ENCODE assay signal across 11 cellular contexts in genomic region chr12:108128221-108129016, GRCh38. TPM values are rescaled to one million over a fixed set of nuclear protein-coding genes. Genes with fewer than 3 reads are reported as not detected.
DNase-seq lines count a peak whose midpoint lies in the region; ATAC-seq and TF ChIP-seq lines count a peak whose summit lies in the region.
"Had no signal": no experiment of that assay in that cellular context is flagged by ENCODE, and none has a peak within 500 bp of the region (broad histone marks: within the 10 kb centered on the region; RNA-seq: fewer than 3 reads in every experiment).

No MANE protein-coding gene starts in this region.

- H3K9me3 Mint-ChIP-seq in T-helper 2 cell treated with Interferon-gamma antibody and Interleukin-4, amounts not matched to agents 5 μg/mL and 100 μg/mL, for 36 hours: no peaks in the 10 kb centered on the region
- peaks cover 0 to 18% (median 4%) of the 10 kb centered on the region in 7 donors for H3K9me3 Mint-ChIP-seq in naive B cell

- no peak overlapping the region for H2BK12ac ChIP-seq in mesenchymal stem cell (ENCODE audit: low read length in 2 of 2)

- peaks cover 61% of the 10 kb centered on the region for H3K27me3 Mint-ChIP-seq in T-helper 2 cell treated with Interferon-gamma antibody and Interleukin-4, amounts not matched to agents 5 μg/mL and 100 μg/mL, for 36 hours (ENCODE audit: low read depth)
- peaks cover 43 to 73% (median 70%) of the 10 kb centered on the region in 3 donors for H3K27me3 Mint-ChIP-seq in naive B cell

- H3K4ac ChIP-seq in mesenchymal stem cell (ENCODE audit: low read depth in 1 of 2, low read length in 2 of 2): no peak overlapping the region

- 78 to 82% methylated on average over 10 of the region's 10 CpGs for WGBS in thyroid gland, 2 donors
- 81% methylated on average over 10 of the region's 10 CpGs for WGBS in mesenchymal stem cell

- no peak for ATAC-seq in naive B cell (ENCODE audit: low read depth in 2 of 2)

- CTCF ChIA-PET in RWPE1 (lab: Yijun Ruan, JAX): interaction anchor here (0.5 kb wide), 2 partner anchors 14 to 308 kb away, joined by 3 read pairs; no protein-coding TSS in a partner anchor

- H3K9me3 ChIP-seq in thyroid gland: no peaks in the 10 kb centered on the region
- H3K9me3 ChIP-seq in mesenchymal stem cell (ENCODE audit: control insufficient read depth, low read length): no peaks in the 10 kb centered on the region

- no peak overlapping the region for H3K4me2 ChIP-seq in mesenchymal stem cell (ENCODE audit: low read length, poor library complexity, severe bottlenecking)

- H3K4me3 Mint-ChIP-seq in T-helper 2 cell treated with Interferon-gamma antibody and Interleukin-4, amounts not matched to agents 5 μg/mL and 100 μg/mL, for 36 hours: peak overlapping the region; percentile 12
- H3K4me3 Mint-ChIP-seq in naive B cell: peak overlapping the region in 5 of 8 donors; percentile 16 to 70 (median 45)

- no peaks in the 10 kb centered on the region for H3K36me3 ChIP-seq in thyroid gland
- H3K36me3 ChIP-seq in mesenchymal stem cell (ENCODE audit: control insufficient read depth in 1 of 2, insufficient read depth in 2 of 2, low read depth in 1 of 2, low read length in 2 of 2): no peaks in the 10 kb centered on the region

- no peak overlapping the region for H2BK15ac ChIP-seq in mesenchymal stem cell (ENCODE audit: low read depth, poor library complexity, severe bottlenecking)

- peaks cover 0 to 43% (median 5%) of the 10 kb centered on the region in 45 donors for H3K27me3 ChIP-seq in dorsolateral prefrontal cortex
- H3K27me3 ChIP-seq in thyroid gland: no peaks in the 10 kb centered on the region
- peaks cover 43 to 79% of the 10 kb centered on the region in 2 experiments for H3K27me3 ChIP-seq in mesenchymal stem cell (ENCODE audit: control insufficient read depth in 1 of 2, insufficient read depth in 1 of 2, low read length in 2 of 2)

- peaks cover 16 to 22% of the 10 kb centered on the region in 2 donors for H3K4me1 ChIP-seq in thyroid gland
- H3K4me1 ChIP-seq in mesenchymal stem cell (ENCODE audit: control insufficient read depth, insufficient read depth, low read depth, low read length): peaks cover 7% of the 10 kb centered on the region

- H2BK5ac ChIP-seq in mesenchymal stem cell (ENCODE audit: low read depth, low read length, poor library complexity, severe bottlenecking): no peak overlapping the region

- H3K9ac ChIP-seq in mesenchymal stem cell (ENCODE audit: low read length): no peak overlapping the region

- no peaks in the 10 kb centered on the region for H3K79me1 ChIP-seq in mesenchymal stem cell (replicated peaks; ENCODE audit: low read length, poor library complexity, severe bottlenecking)

- H3K23ac ChIP-seq in mesenchymal stem cell (ENCODE audit: low read length in 2 of 2): no peak overlapping the region

- no peak for DNase-seq in T-helper 2 cell treated with Interferon-gamma antibody and Interleukin-4, amounts not matched to agents 5 μg/mL and 100 μg/mL, for 36 hours (ENCODE audit: low spot score)
- DNase-seq in T-helper 2 cell (no peak), dorsolateral prefrontal cortex (no peak), naive B cell (no peak), thyroid gland (no peak), C1 segment of cervical spinal cord (lab: John Stamatoyannopoulos, UW) (no peak), mesenchymal stem cell (no peak), RWPE1 (ENCODE audit: low spot score) (no peak)
- DNase-seq: DND-41; stimulated activated CD4-positive, alpha-beta T cell treated with anti-CD3 and anti-CD28 coated beads, Interleukin-2, amount 100 ng/mL, for 48 hours had no signal

- POLR2A ChIA-PET in RWPE1 (lab: Yijun Ruan, JAX; ENCODE audit: low non-redundant PET): no interaction called here

- H3K27ac ChIP-seq in dorsolateral prefrontal cortex (peak overlapping the region in 52 of 59 donors; percentile 6 to 91 (median 72)), thyroid gland (peak overlapping the region in 2 of 3 donors; percentile 89 to 92), mesenchymal stem cell (ENCODE audit: low read length, poor library complexity, severe bottlenecking) (no peak overlapping the region), RWPE1 (no peak overlapping the region)

- peak overlapping the region; percentile 24 to 76 (median 61) for H3K4me3 ChIP-seq in dorsolateral prefrontal cortex
- peak overlapping the region in 1 of 3 donors; percentile 52 for H3K4me3 ChIP-seq in thyroid gland (replicated peaks in 1 of 3)
- peak overlapping the region in 1 of 2 experiments; percentile 63 for H3K4me3 ChIP-seq in mesenchymal stem cell (ENCODE audit: insufficient read depth in 1 of 2, low read depth in 1 of 2, low read length in 2 of 2)

- H3K36me3 Mint-ChIP-seq in T-helper 2 cell treated with Interferon-gamma antibody and Interleukin-4, amounts not matched to agents 5 μg/mL and 100 μg/mL, for 36 hours (ENCODE audit: low read depth): no peaks in the 10 kb centered on the region
- H3K36me3 Mint-ChIP-seq in naive B cell: peaks cover 0 to 5% of the 10 kb centered on the region in 2 donors

- H3K4me1 Mint-ChIP-seq in T-helper 2 cell treated with Interferon-gamma antibody and Interleukin-4, amounts not matched to agents 5 μg/mL and 100 μg/mL, for 36 hours (ENCODE audit: low read depth): no peaks in the 10 kb centered on the region
- H3K4me1 Mint-ChIP-seq in naive B cell: peaks cover 0 to 13% (median 13%) of the 10 kb centered on the region in 3 donors

- no peak overlapping the region for H4K8ac ChIP-seq in mesenchymal stem cell (ENCODE audit: low read length)

- H3K14ac ChIP-seq in mesenchymal stem cell (ENCODE audit: low read length in 2 of 2): no peak overlapping the region

- TF ChIP-seq CTCF in dorsolateral prefrontal cortex (IDR thresholded peaks at IDR 0.05 in 54 of 56, conservative IDR thresholded peaks at IDR 0.05 in 2 of 56; ENCODE audit: low read depth in 1 of 56, partially characterized antibody in 56 of 56): no peak
- TF ChIP-seq CTCF in thyroid gland (IDR thresholded peaks at IDR 0.05): no peak
- no peak for TF ChIP-seq CTCF in RWPE1 (conservative IDR thresholded peaks at IDR 0.05; ENCODE audit: low read depth)

- intact Hi-C loops in dorsolateral prefrontal cortex (cut with DNase I): loop anchor here in 1 of 2 donors (5.0 kb wide), 2 partner anchors 329 to 384 kb away; no protein-coding TSS in a partner anchor
- intact Hi-C loops in thyroid gland (cut with DNase I): loop anchor here (10.0 kb wide), 1 partner anchor 66 kb away; no protein-coding TSS in a partner anchor

- no peak for TF ChIP-seq POLR2A in thyroid gland (IDR thresholded peaks at IDR 0.05)

- H2BK120ac ChIP-seq in mesenchymal stem cell (ENCODE audit: low read depth, low read length): no peak overlapping the region

- H2AFZ ChIP-seq in mesenchymal stem cell (ENCODE audit: low read depth, low read length): no peak overlapping the region

- no peak overlapping the region for H2AK5ac ChIP-seq in mesenchymal stem cell (ENCODE audit: low read length, severe bottlenecking)

- H3K18ac ChIP-seq in mesenchymal stem cell (ENCODE audit: low read depth in 1 of 2, low read length in 2 of 2): no peak overlapping the region

- H3K27ac Mint-ChIP-seq in T-helper 2 cell treated with Interferon-gamma antibody and Interleukin-4, amounts not matched to agents 5 μg/mL and 100 μg/mL, for 36 hours: no peak overlapping the region
- no peak overlapping the region for H3K27ac Mint-ChIP-seq in naive B cell

- no peak overlapping the region for H4K91ac ChIP-seq in mesenchymal stem cell (ENCODE audit: low read length)

RNA-seq across cellular contexts. Expression of gene WSCD2, which starts 0.7 kb away (rescaled TPM):
- total RNA-seq in dorsolateral prefrontal cortex (10 to 100 TPM; 15.4 to 68.3 (median 43.9) TPM), thyroid gland (100 to 1,000 TPM in 1 of 4 donors, 10 to 100 TPM in 3; 35.5 to 117 (median 81.4) TPM)
- under 1 TPM in 2 of 6 donors, not detected in 4; 0.13 to 0.53 TPM for polyA plus RNA-seq in naive B cell (ENCODE audit: low read depth in 6 of 6)
- not detected for polyA plus RNA-seq in mesenchymal stem cell (2013, experiment 1 of 2)
- not detected for polyA plus RNA-seq in mesenchymal stem cell (2013, experiment 2 of 2)
- total RNA-seq: NCI-H460 had no signal

Comparison
In these comparisons a context has a peak if more than half of its experiments do, and no peak if none do; other contexts are left out.
1. H3K27ac ChIP-seq: peak in dorsolateral prefrontal cortex (52 of 59) and thyroid gland (2 of 3); none in mesenchymal stem cell (single experiment) and RWPE1 (single experiment).